In genomic region chr19:37467608-37468090, GRCh38 we compare ENCODE assay signal across 8 cellular contexts. TPM values are rescaled to one million over a fixed set of nuclear protein-coding genes. Genes with fewer than 3 reads are reported as not detected.
A peak's percentile ranks its signal among the peaks of the same experiment; 100 is the strongest.
DNase-seq lines count a peak whose midpoint lies in the region; ATAC-seq and TF ChIP-seq lines count a peak whose summit lies in the region.

No MANE protein-coding gene starts in this region.

- H3K4me3 ChIP-seq in heart right ventricle (peak overlapping the region; percentile 71 to 85 (median 79)), mesodermal cell (ENCODE audit: extremely low read depth, insufficient read depth, low read length, poor library complexity, severe bottlenecking) (peak overlapping the region; percentile 78), upper lobe of right lung (peak overlapping the region; percentile 84)

- intact Hi-C loops in heart right ventricle (cut with DNase I) = loop anchor here in 7 of 10 donors (1.0 to 10.0 kb wide), 11 partner anchors 39 to 495 kb away; partner anchors contain the start of genes ZNF793 (in 5 of the 7), ZNF527 (in 4 of the 7), ZFP30 (in 1 of the 7) and ZNF585A (in 1 of the 7)
- intact Hi-C loops in left ventricle myocardium superior (cut with micrococcal nuclease) = no loop called here
- intact Hi-C loops in upper lobe of right lung (cut with DNase I) = no loop called here

- H3K9me3 ChIP-seq in heart right ventricle (peaks cover 0 to 60% (median 2%) of the 10 kb centered on the region in 11 donors), mesodermal cell (ENCODE audit: control insufficient read depth, low read length) (peaks cover 40% of the 10 kb centered on the region), upper lobe of right lung (peaks cover 8% of the 10 kb centered on the region)

- TF ChIP-seq CTCF in heart right ventricle (IDR thresholded peaks at IDR 0.05) (no peak), upper lobe of right lung (IDR thresholded peaks at IDR 0.05) (no peak)

- H3K36me3 ChIP-seq in heart right ventricle = peaks cover 0 to 50% (median 30%) of the 10 kb centered on the region in 9 donors
- peaks cover 44% of the 10 kb centered on the region for H3K36me3 ChIP-seq in mesodermal cell (ENCODE audit: control insufficient read depth, insufficient read depth, low read length)
- no peaks in the 10 kb centered on the region for H3K36me3 ChIP-seq in upper lobe of right lung

- peaks cover 2 to 34% (median 27%) of the 10 kb centered on the region in 9 donors for H3K4me1 ChIP-seq in heart right ventricle
- no peaks in the 10 kb centered on the region for H3K4me1 ChIP-seq in mesodermal cell (ENCODE audit: control insufficient read depth, insufficient read depth, low read length, poor library complexity, severe bottlenecking)
- peaks cover 21% of the 10 kb centered on the region for H3K4me1 ChIP-seq in upper lobe of right lung

- H3K27me3 ChIP-seq in heart right ventricle (no peaks in the 10 kb centered on the region), upper lobe of right lung (no peaks in the 10 kb centered on the region)

- ATAC-seq in heart right ventricle (no peak), left ventricle myocardium superior (no peak), upper lobe of right lung (no peak), GM21717 (IDR thresholded peaks at IDR 0.05; ENCODE audit: unreplicated experiment) (no peak), GM21423 (IDR thresholded peaks at IDR 0.05; ENCODE audit: unreplicated experiment) (no peak)

- 30 to 38% methylated on average over 18 of the region's 18 CpGs for WGBS in heart right ventricle, 2 donors
- 79 to 82% methylated on average over 15 of the region's 18 CpGs for WGBS in mesodermal cell (ENCODE audit: insufficient coverage in 2 of 2), 2 experiments

- DNase-seq in heart right ventricle = peak in 1 of 2 donors; percentile 3
- no peak for DNase-seq in left ventricle myocardium superior
- DNase-seq in brain pericyte (ENCODE audit: low read depth, low spot score) = peak; percentile 0
- no peak for DNase-seq in upper lobe of right lung
- DNase-seq in NCI-H187 treated with DMSO at 0.1 percent for 48 hours (lab: John Stamatoyannopoulos, UW) = no peak

- peak overlapping the region; percentile 81 to 99 (median 94) for H3K27ac ChIP-seq in heart right ventricle
- peak overlapping the region; percentile 76 for H3K27ac ChIP-seq in mesodermal cell (ENCODE audit: low read depth, low read length, severe bottlenecking)
- peak overlapping the region; percentile 85 for H3K27ac ChIP-seq in upper lobe of right lung

RNA-seq across cellular contexts. Expression of gene ZNF569, which starts 0.4 kb away (rescaled TPM):
- total RNA-seq in heart right ventricle (1 to 10 TPM; 4.5 to 8.0 (median 6.2) TPM), left ventricle myocardium superior (6.8 TPM), upper lobe of right lung (5.2 TPM)
- polyA plus RNA-seq in heart right ventricle = 1 to 10 TPM; 3.0 to 3.5 TPM
- polyA plus RNA-seq in mesodermal cell (2013, experiment 1 of 2) = 6.5 TPM
- polyA plus RNA-seq in mesodermal cell (2013, experiment 2 of 2) = 7.9 TPM

RNA-seq across cellular contexts. Expression of gene ZNF570, which starts 1.5 kb away (rescaled TPM):
- total RNA-seq in heart right ventricle (1 to 10 TPM; 5.2 to 9.8 (median 8.1) TPM), left ventricle myocardium superior (7.3 TPM), upper lobe of right lung (4.4 TPM)
- polyA plus RNA-seq in heart right ventricle = 1 to 10 TPM; 2.1 to 2.6 TPM
- 4.3 TPM for polyA plus RNA-seq in mesodermal cell (2013, experiment 1 of 2)
- 4.9 TPM for polyA plus RNA-seq in mesodermal cell (2013, experiment 2 of 2)

RNA-seq across cellular contexts. Expression of gene ZNF793, which starts 39.1 kb away (rescaled TPM):
- total RNA-seq in heart right ventricle (1 to 10 TPM; 4.7 to 9.6 (median 6.9) TPM), left ventricle myocardium superior (6.4 TPM), upper lobe of right lung (4.2 TPM)
- 1 to 10 TPM; 2.4 to 7.2 TPM for polyA plus RNA-seq in heart right ventricle
- polyA plus RNA-seq in mesodermal cell (2013, experiment 1 of 2) = 3.0 TPM
- 3.0 TPM for polyA plus RNA-seq in mesodermal cell (2013, experiment 2 of 2)

Comparison
In these comparisons a context has a peak if more than half of its experiments do, and no peak if none do; other contexts are left out.
1. intact Hi-C loops: an anchor here in heart right ventricle (1.0 to 10.0 kb wide); none called in left ventricle myocardium superior and upper lobe of right lung.